Comparison of ENCODE assay signal across 9 cellular contexts in the genomic region with DNA sequence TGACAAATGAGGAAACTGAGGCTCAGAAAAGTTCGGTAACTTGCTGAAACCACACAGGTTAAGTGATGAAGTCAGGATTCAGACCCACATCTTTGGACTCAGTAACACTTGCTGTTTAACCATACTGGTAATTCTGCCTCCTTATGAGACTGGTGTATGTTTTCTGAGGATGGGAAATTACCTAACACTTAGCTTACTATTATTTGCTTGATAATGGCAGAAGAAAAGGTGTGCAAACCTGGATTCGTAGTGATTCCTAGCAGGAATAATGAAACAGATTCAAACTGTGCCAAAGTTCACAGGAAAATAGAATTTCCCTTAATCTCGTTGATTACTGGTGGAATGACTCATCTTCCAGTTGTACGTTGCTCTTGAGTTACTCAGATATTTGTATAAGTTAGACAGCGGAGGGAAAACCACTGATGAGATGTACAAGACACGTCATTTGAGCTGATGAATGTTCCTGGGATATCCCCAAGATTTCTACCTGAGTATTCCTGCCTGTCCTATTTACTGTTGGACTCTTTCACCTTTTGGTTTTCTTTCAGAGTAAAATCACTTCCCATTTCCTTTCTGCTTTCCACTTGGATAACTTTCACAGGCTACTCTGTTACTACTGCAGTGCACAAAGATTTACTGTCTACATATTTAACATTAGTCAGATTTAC. TPM values are rescaled to one million over a fixed set of nuclear protein-coding genes. Genes with fewer than 3 reads are reported as not detected.
DNase-seq lines count a peak whose midpoint lies in the region; ATAC-seq, FAIRE-seq and TF ChIP-seq lines count a peak whose summit lies in the region.
"Had no signal": no experiment of that assay in that cellular context is flagged by ENCODE, and none has a peak within 500 bp of the region (broad histone marks: within the 10 kb centered on the region; RNA-seq: fewer than 3 reads in every experiment).

No MANE protein-coding gene starts in this region.

- CTCF ChIA-PET in Calu3 (lab: Charles Lee), result interaction anchor here (0.6 to 1.1 kb wide), 2 partner anchors 38 to 224 kb away, joined by 3 to 4 read pairs; a partner anchor contains a TSS

- H3K9me3 Mint-ChIP-seq in Calu3 (ENCODE audit: low read depth, unreplicated experiment) (no peaks in the 10 kb centered on the region), nephron (no peaks in the 10 kb centered on the region)
- H3K9me3 Mint-ChIP-seq: IgD-negative memory B cell had no signal

- no peaks in the 10 kb centered on the region for H3K9me3 ChIP-seq in vagina

- no peak for ATAC-seq in GM18873 (IDR thresholded peaks at IDR 0.05; ENCODE audit: low FRiP score, unreplicated experiment)
- ATAC-seq in HG03520 (IDR thresholded peaks at IDR 0.05; ENCODE audit: unreplicated experiment), result no peak
- no peak for ATAC-seq in GM21576 (IDR thresholded peaks at IDR 0.05; ENCODE audit: unreplicated experiment)

- peaks cover 0 to 9% of the 10 kb centered on the region in 2 donors for H3K36me3 ChIP-seq in vagina

- H3K4me3 Mint-ChIP-seq in Calu3 (ENCODE audit: low read depth, unreplicated experiment), result peak overlapping the region; percentile 37
- no peak overlapping the region for H3K4me3 Mint-ChIP-seq in nephron
- H3K4me3 Mint-ChIP-seq: IgD-negative memory B cell had no signal

- peaks cover 5% of the 10 kb centered on the region for H3K4me1 ChIP-seq in vagina

- H3K27me3 ChIP-seq in vagina, result no peaks in the 10 kb centered on the region

- TF ChIP-seq CTCF in Calu3 (IDR thresholded peaks at IDR 0.05; ENCODE audit: unreplicated experiment) (no peak), choroid plexus epithelial cell (conservative IDR thresholded peaks at IDR 0.05; ENCODE audit: low read depth, low read length) (no peak), nephron (IDR thresholded peaks at IDR 0.05; ENCODE audit: unreplicated experiment in 3 of 3) (no peak), vagina (IDR thresholded peaks at IDR 0.05) (no peak)

- intact Hi-C loops in Calu3 (cut with micrococcal nuclease; ENCODE audit: unreplicated experiment), result no loop called here
- intact Hi-C loops in vagina (cut with DNase I), result no loop called here

- no peak for TF ChIP-seq POLR2A in vagina (IDR thresholded peaks at IDR 0.05)

- H3K27me3 Mint-ChIP-seq in Calu3 (ENCODE audit: unreplicated experiment) (no peaks in the 10 kb centered on the region), nephron (ENCODE audit: low read depth) (no peaks in the 10 kb centered on the region)
- H3K27me3 Mint-ChIP-seq: IgD-negative memory B cell had no signal

- no TSS peak for BruUV-seq in Calu3 (replicated peaks; lab: Mats Ljungman, UMichigan)

- H3K27ac ChIP-seq in vagina, result no peak overlapping the region

- peak; percentile 80 for FAIRE-seq in HTR-8/SVneo (lab: Jason Lieb, UNC)

- DNase-seq in Calu3 (peak; percentile 14), HTR-8/SVneo (ENCODE audit: insufficient read length, low spot score) (peak; percentile 65), choroid plexus epithelial cell (ENCODE audit: low read depth) (peak; percentile 96), vagina (ENCODE audit: extremely low spot score in 2 of 2) (no peak)

- H3K4me3 ChIP-seq in choroid plexus epithelial cell (ENCODE audit: low read depth, low read length), result no peak overlapping the region
- H3K4me3 ChIP-seq in vagina, result no peak overlapping the region

- H3K36me3 Mint-ChIP-seq in Calu3 (ENCODE audit: insufficient read depth, unreplicated experiment) (no peaks in the 10 kb centered on the region), nephron (ENCODE audit: low read depth) (peaks cover 11% of the 10 kb centered on the region)

- H3K27ac Mint-ChIP-seq in Calu3 (ENCODE audit: unreplicated experiment) (peak overlapping the region; percentile 90), nephron (peak overlapping the region; percentile 78 to 90 (median 85))

- H3K4me1 Mint-ChIP-seq in Calu3 (ENCODE audit: low read depth, unreplicated experiment) (peaks cover 52% of the 10 kb centered on the region), nephron (peaks cover 32% of the 10 kb centered on the region)

RNA-seq across cellular contexts. Expression of a gene that starts 37.5 kb away (rescaled TPM):
- 22.5 and 25.2 TPM in 2 replicates for total RNA-seq in Calu3 (2022)
- total RNA-seq in vagina, result 11.0 TPM

RNA-seq across cellular contexts. Expression of a gene that starts 38.1 kb away (rescaled TPM):
- 11.3 and 15.8 TPM in 2 replicates for total RNA-seq in Calu3 (2022)
- 14.5 TPM for total RNA-seq in vagina

Comparison
In these comparisons a context has a peak if more than half of its experiments do, and no peak if none do; other contexts are left out.
1. DNase-seq: peak in Calu3 (single experiment), HTR-8/SVneo (single experiment) and choroid plexus epithelial cell (single experiment); none in vagina (0 of 2).